Comparison of ENCODE assay signal across 13 cellular contexts in genomic region chr4:104424368-104424921, GRCh38.
DNase-seq lines count a peak whose midpoint lies in the region; ATAC-seq and TF ChIP-seq lines count a peak whose summit lies in the region.
"Had no signal": no experiment of that assay in that cellular context is flagged by ENCODE, and none has a peak within 500 bp of the region (broad histone marks: within the 10 kb centered on the region; RNA-seq: fewer than 3 reads in every experiment).

No MANE protein-coding gene starts in this region.

- H3K4me3 Mint-ChIP-seq in activated naive CD8-positive, alpha-beta T cell treated with anti-CD3 and anti-CD28 coated beads for 36 hours = no peak overlapping the region
- H3K4me3 Mint-ChIP-seq: T-helper 2 cell treated with Interferon-gamma antibody and Interleukin-4, amounts not matched to agents 5 μg/mL and 100 μg/mL, for 36 hours had no signal

- peak; percentile 1 for DNase-seq in NCI-H146 (lab: John Stamatoyannopoulos, UW)
- no peak for DNase-seq in NCI-H146 treated with DMSO at 0.1 percent for 48 hours (lab: John Stamatoyannopoulos, UW; ENCODE audit: unreplicated experiment)
- no peak for DNase-seq in coronary artery (ENCODE audit: low spot score)
- DNase-seq in midbrain (lab: John Stamatoyannopoulos, UW) = peak; percentile 66
- peak; percentile 65 for DNase-seq in superior temporal gyrus (ENCODE audit: extremely low spot score)
- no peak for DNase-seq in stimulated activated CD4-positive, alpha-beta T cell treated with anti-CD3 and anti-CD28 coated beads, Interleukin-2, amount 100 ng/mL, for 24 hours
- no peak for DNase-seq in activated naive CD8-positive, alpha-beta T cell treated with anti-CD3 and anti-CD28 coated beads for 36 hours
- DNase-seq: 8988T, activated T-cell treated with anti-CD3 and anti-CD28 coated beads for 4 hours, occipital lobe had no signal

- H3K9me3 Mint-ChIP-seq in activated naive CD8-positive, alpha-beta T cell treated with anti-CD3 and anti-CD28 coated beads for 36 hours = peaks cover 2% of the 10 kb centered on the region
- H3K9me3 Mint-ChIP-seq: T-helper 2 cell treated with Interferon-gamma antibody and Interleukin-4, amounts not matched to agents 5 μg/mL and 100 μg/mL, for 36 hours had no signal

- H3K36me3 Mint-ChIP-seq in activated naive CD8-positive, alpha-beta T cell treated with anti-CD3 and anti-CD28 coated beads for 36 hours = no peaks in the 10 kb centered on the region

- no peak for ATAC-seq in HG02852 (IDR thresholded peaks at IDR 0.05; ENCODE audit: unreplicated experiment)

- peaks cover 5% of the 10 kb centered on the region for H3K27me3 Mint-ChIP-seq in activated naive CD8-positive, alpha-beta T cell treated with anti-CD3 and anti-CD28 coated beads for 36 hours

- H3K27ac Mint-ChIP-seq in activated naive CD8-positive, alpha-beta T cell treated with anti-CD3 and anti-CD28 coated beads for 36 hours = no peak overlapping the region
- H3K27ac Mint-ChIP-seq: T-helper 2 cell treated with Interferon-gamma antibody and Interleukin-4, amounts not matched to agents 5 μg/mL and 100 μg/mL, for 36 hours had no signal

- H3K27ac ChIP-seq in coronary artery = no peak overlapping the region
- H3K27ac ChIP-seq: KMS-11 had no signal

- H3K4me3 ChIP-seq in coronary artery = peak overlapping the region; percentile 59

- H3K4me1 Mint-ChIP-seq in activated naive CD8-positive, alpha-beta T cell treated with anti-CD3 and anti-CD28 coated beads for 36 hours = no peaks in the 10 kb centered on the region

- no peak for TF ChIP-seq CTCF in coronary artery (IDR thresholded peaks at IDR 0.05)

Comparison
In these comparisons a context has a peak if more than half of its experiments do, and no peak if none do; other contexts are left out.
1. DNase-seq: peak in NCI-H146 (single experiment), midbrain (single experiment) and superior temporal gyrus (single experiment); none in NCI-H146 treated with DMSO at 0.1 percent for 48 hours (single experiment), coronary artery (single experiment), stimulated activated CD4-positive, alpha-beta T cell treated with anti-CD3 and anti-CD28 coated beads, Interleukin-2, amount 100 ng/mL, for 24 hours (0 of 2) and activated naive CD8-positive, alpha-beta T cell treated with anti-CD3 and anti-CD28 coated beads for 36 hours (single experiment).